In the genomic region with DNA sequence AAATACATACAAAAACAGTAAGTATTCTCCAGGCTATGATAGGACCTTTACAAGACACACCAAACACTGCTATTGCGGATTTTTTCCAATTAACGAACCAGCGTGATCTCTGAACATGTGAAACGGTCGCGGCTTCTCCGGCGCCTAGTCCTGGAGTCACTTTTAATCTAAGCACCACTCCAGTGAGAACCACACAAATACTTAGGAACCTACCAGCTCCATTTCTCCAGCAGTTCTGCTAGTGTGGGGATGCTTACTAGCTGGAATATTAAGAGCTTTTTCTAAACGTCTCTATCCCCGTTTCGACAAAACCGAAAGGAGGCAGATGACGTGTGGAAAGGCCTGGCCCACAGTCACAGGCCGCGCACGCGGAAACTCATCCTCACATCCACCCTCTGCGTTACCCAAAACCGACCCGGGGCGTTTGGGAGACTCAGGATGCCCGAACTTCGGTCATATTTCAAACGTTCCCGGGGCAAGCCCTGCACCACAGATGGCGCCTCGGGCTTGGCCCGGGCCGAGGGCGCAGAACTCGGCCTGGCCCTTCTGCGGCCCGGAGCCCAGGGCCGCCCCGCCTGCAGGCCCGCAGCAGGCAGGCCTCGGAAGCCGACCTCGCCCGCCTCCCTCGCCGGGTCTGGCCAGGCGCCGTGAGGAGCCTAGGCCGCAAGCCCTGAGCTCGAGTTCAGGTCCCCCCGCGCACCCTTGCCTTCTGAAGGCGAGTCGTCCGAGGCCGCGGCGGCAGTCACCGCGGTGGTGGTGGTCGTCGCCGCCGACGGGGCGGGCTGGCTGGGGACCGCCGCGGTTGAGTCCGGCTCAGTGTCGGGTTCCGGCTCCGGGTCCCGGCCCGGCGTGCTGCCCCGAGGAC, we compare ENCODE assay signal across 8 cellular contexts. TPM values are rescaled to one million over a fixed set of nuclear protein-coding genes. Genes with fewer than 3 reads are reported as not detected.
DNase-seq lines count a peak whose midpoint lies in the region; ATAC-seq, FAIRE-seq and TF ChIP-seq lines count a peak whose summit lies in the region.

No MANE protein-coding gene starts in this region.

- H3K4me3 ChIP-seq in DND-41 (ENCODE audit: low read depth in 1 of 2, low read length in 2 of 2): peak overlapping the region; percentile 70 to 77
- H3K4me3 ChIP-seq in right atrium auricular region: peak overlapping the region; percentile 76 to 87

- POLR2A ChIA-PET in T-cell (lab: Charles Lee): interaction anchor here (0.6 to 0.9 kb wide), 4 partner anchors 12 to 587 kb away, joined by 3 read pairs; a partner anchor contains a TSS

- H3K4me1 Mint-ChIP-seq in T-cell: peaks cover 26 to 34% (median 31%) of the 10 kb centered on the region in 3 donors

- ATAC-seq in DND-41 (ENCODE audit: insufficient read depth, low read depth): peak; percentile 28
- ATAC-seq in GM21367 (IDR thresholded peaks at IDR 0.05; ENCODE audit: unreplicated experiment): peak; percentile 27
- peak; percentile 46 to 52 (median 48) for ATAC-seq in T-cell (replicated peaks in 1 of 4)

- CTCF ChIA-PET in T-cell (lab: Charles Lee): interaction anchor here in 1 of 2 donors (0.6 to 0.9 kb wide), 3 partner anchors 51 to 98 kb away, joined by 3 to 4 read pairs (median 3); a partner anchor contains a TSS

- no peaks in the 10 kb centered on the region for H3K27me3 ChIP-seq in DND-41 (ENCODE audit: insufficient read depth, low read length, poor library complexity)
- no peaks in the 10 kb centered on the region for H3K27me3 ChIP-seq in right atrium auricular region

- FAIRE-seq in urothelium cell line (lab: Jason Lieb, UNC): no peak

- peak overlapping the region; percentile 64 for H2AFZ ChIP-seq in DND-41 (ENCODE audit: low read depth, low read length)

- H4K20me1 ChIP-seq in DND-41 (ENCODE audit: insufficient read depth, low read length): peaks cover 28% of the 10 kb centered on the region; the same call in 1 of the 2 replicates

- DNase-seq in DND-41: peak; percentile 73
- peak; percentile 30 for DNase-seq in HT1080 (ENCODE audit: low read depth)
- DNase-seq in T-cell: peak; percentile 42 to 81 (median 75)
- peak; percentile 63 for DNase-seq in amniotic epithelial cell (ENCODE audit: low read depth)
- peak; percentile 86 for DNase-seq in right atrium auricular region (ENCODE audit: low spot score)
- peak; percentile 71 for DNase-seq in putamen (ENCODE audit: low spot score)
- DNase-seq in urothelium cell line (ENCODE audit: low spot score): peak; percentile 38

- peak overlapping the region; percentile 90 for H3K27ac ChIP-seq in DND-41 (ENCODE audit: low read length)
- H3K27ac ChIP-seq in right atrium auricular region: peak overlapping the region; percentile 99

- H3K4me1 ChIP-seq in DND-41 (ENCODE audit: insufficient read depth, low read length) (peaks cover 30% of the 10 kb centered on the region), right atrium auricular region (peaks cover 0 to 32% of the 10 kb centered on the region in 2 donors)

- peaks cover 12% of the 10 kb centered on the region for H3K36me3 Mint-ChIP-seq in T-cell

- no peaks in the 10 kb centered on the region for H3K9me3 Mint-ChIP-seq in T-cell

- peak overlapping the region; percentile 97 to 100 for H3K27ac Mint-ChIP-seq in T-cell

- H3K4me3 Mint-ChIP-seq in T-cell: peak overlapping the region; percentile 80 to 98 (median 94)

- H3K36me3 ChIP-seq in DND-41 (ENCODE audit: insufficient read depth, low read length) (peaks cover 35% of the 10 kb centered on the region), right atrium auricular region (peaks cover 35% of the 10 kb centered on the region)

- H3K79me2 ChIP-seq in DND-41 (ENCODE audit: insufficient read depth, low read length): peaks cover 68% of the 10 kb centered on the region

- H3K27me3 Mint-ChIP-seq in T-cell: no peaks in the 10 kb centered on the region

- H3K9ac ChIP-seq in DND-41 (ENCODE audit: low read depth, low read length): peak overlapping the region; percentile 96

- TF ChIP-seq CTCF in DND-41 (IDR thresholded peaks at IDR 0.05; ENCODE audit: borderline replicate concordance, extremely low read depth, low read length, poor library complexity, severe bottlenecking) (no peak), right atrium auricular region (IDR thresholded peaks at IDR 0.05) (no peak)

- H3K9me3 ChIP-seq in DND-41 (ENCODE audit: insufficient read depth, low read length, severe bottlenecking) (no peaks in the 10 kb centered on the region), right atrium auricular region (no peaks in the 10 kb centered on the region)

- H3K4me2 ChIP-seq in DND-41 (ENCODE audit: insufficient read depth, low read length): peak overlapping the region; percentile 74

RNA-seq across cellular contexts. Expression of a gene that starts 0.5 kb away (rescaled TPM):
- total RNA-seq in HT1080 (2014; rRNA removed; shearing (Covaris generic)): 26.9 and 35.7 TPM in 2 replicates
- 36.4 and 39.1 TPM in 2 replicates for polyA plus RNA-seq in HT1080 (2015; cell fraction: cytosol; rRNA removed)
- 188 and 212 TPM in 2 replicates for polyA plus RNA-seq in HT1080 (2015; cell fraction: nucleus; rRNA removed)
- 100 to 1,000 TPM; 249 to 308 (median 276) TPM for total RNA-seq in T-cell
- 10 to 100 TPM; 31.0 to 37.8 TPM for total RNA-seq in right atrium auricular region

RNA-seq across cellular contexts. Expression of a gene that starts 51.4 kb away (rescaled TPM):
- 0.08 and 0.13 TPM in 2 replicates for total RNA-seq in HT1080 (2014; rRNA removed; shearing (Covaris generic))
- 0.58 and 0.83 TPM in 2 replicates for polyA plus RNA-seq in HT1080 (2015; cell fraction: cytosol; rRNA removed)
- 6.4 and 8.7 TPM in 2 replicates for polyA plus RNA-seq in HT1080 (2015; cell fraction: nucleus; rRNA removed)
- 10 to 100 TPM in 1 of 5 donors, 1 to 10 TPM in 4; 6.0 to 10.4 (median 8.8) TPM for total RNA-seq in T-cell
- total RNA-seq in right atrium auricular region: not detected

Comparison
In these comparisons a context has a peak if more than half of its experiments do, and no peak if none do; other contexts are left out.
1. Peak in every context shown above with its lines: DNase-seq, ATAC-seq, H3K4me3 ChIP-seq and H3K27ac ChIP-seq.
2. DNase-seq: peak in every context shown above with its lines; median percentile 86 in right atrium auricular region; 75 in T-cell; 73 in DND-41; 71 in putamen; 63 in amniotic epithelial cell; 38 in urothelium cell line; 30 in HT1080.